8 cellular contexts compared by ENCODE assay signal in genomic region chr1:206635080-206635982, GRCh38. TPM values are rescaled to one million over a fixed set of nuclear protein-coding genes. Genes with fewer than 3 reads are reported as not detected.
DNase-seq lines count a peak whose midpoint lies in the region; ATAC-seq, FAIRE-seq and TF ChIP-seq lines count a peak whose summit lies in the region.

Gene DYRK3 (plus strand): TSS chr1:206635536. CDS start chr1:206635704, 168 bp downstream.

- H3K4me2 ChIP-seq in H1 (ENCODE audit: insufficient read depth in 1 of 2, low read depth in 2 of 2, low read length in 2 of 2): peak within 1 kb of the TSS; percentile 70 to 76
- peak within 1 kb of the TSS; percentile 98 for H3K4me2 ChIP-seq in mesenchymal stem cell (ENCODE audit: low read length, poor library complexity, severe bottlenecking)

- H2BK120ac ChIP-seq in H1 (replicated peaks; ENCODE audit: low read depth, low read length) (peak within 1 kb of the TSS; percentile 75), mesenchymal stem cell (ENCODE audit: low read depth, low read length) (peak within 1 kb of the TSS; percentile 43)

- TF ChIP-seq CTCF in Caco-2 (IDR thresholded peaks at IDR 0.05; ENCODE audit: insufficient read depth in 1 of 2, low read depth in 1 of 2, low read length in 1 of 2, severe bottlenecking in 1 of 2, unreplicated experiment in 1 of 2) (no peak), H1 (IDR thresholded peaks at IDR 0.05; ENCODE audit: control extremely low read depth in 1 of 3, insufficient read depth in 1 of 3, low read depth in 1 of 3, low read length in 3 of 3) (no peak)

- no peaks in the 10 kb centered on the region for H4K20me1 ChIP-seq in H1 (replicated peaks in 1 of 2; ENCODE audit: control insufficient read depth in 1 of 2, insufficient read depth in 2 of 2, low read length in 2 of 2)

- H3K27me3 ChIP-seq in Caco-2 (replicated peaks; ENCODE audit: control insufficient read depth, insufficient read depth, low read length) (no peaks in the 10 kb centered on the region; the same call in 1 of the 2 replicates), H1 (replicated peaks in 1 of 4; ENCODE audit: control insufficient read depth in 3 of 4, extremely low read depth in 1 of 4, insufficient read depth in 3 of 4, low read length in 3 of 4) (peaks cover 0 to 4% (median 0%) of the 10 kb centered on the region in 4 experiments; a peak in 2 of 7 replicates), mesenchymal stem cell (ENCODE audit: control insufficient read depth in 1 of 2, insufficient read depth in 1 of 2, low read length in 2 of 2) (no peaks in the 10 kb centered on the region)

- H4K5ac ChIP-seq in H1 (ENCODE audit: insufficient read length, low read depth, low read length): peak within 1 kb of the TSS; percentile 62

- no peaks in the 10 kb centered on the region for H3K4me1 ChIP-seq in Caco-2
- peaks cover 0 to 10% (median 4%) of the 10 kb centered on the region in 4 experiments; a peak in 4 of 7 replicates for H3K4me1 ChIP-seq in H1 (replicated peaks in 1 of 4; ENCODE audit: control insufficient read depth in 3 of 4, insufficient read depth in 4 of 4, low read length in 3 of 4)
- peaks cover 6% of the 10 kb centered on the region for H3K4me1 ChIP-seq in mesenchymal stem cell (ENCODE audit: control insufficient read depth, insufficient read depth, low read depth, low read length)

- WGBS in H1 (ENCODE audit: extremely low coverage in 1 of 2, insufficient coverage in 1 of 2, insufficient read length in 1 of 2, insufficient replicate concordance in 2 of 2, low coverage in 1 of 2, low lambda C conversion rate in 2 of 2, missing lambda C conversion rate in 1 of 2), 2 experiments: 2% methylated on average over 61 of the region's 85 CpGs; no CpG with 5 or more reads in 1 of the 2 experiments
- under 1% methylated on average over 64 of the region's 85 CpGs for WGBS in mesenchymal stem cell

- H2BK12ac ChIP-seq in H1 (ENCODE audit: low read depth, low read length) (0 out of 2 replicates have a peak within 1 kb of the TSS, but pooled peaks have one; percentile 64), mesenchymal stem cell (ENCODE audit: low read length in 2 of 2) (peak within 1 kb of the TSS; percentile 89)

- H3K4ac ChIP-seq in H1 (replicated peaks; ENCODE audit: insufficient read length, low read depth, low read length) (peak within 1 kb of the TSS; percentile 36), mesenchymal stem cell (ENCODE audit: low read depth in 1 of 2, low read length in 2 of 2) (peak within 1 kb of the TSS in 1 of 2 experiments; percentile 93)

- H3K9ac ChIP-seq in H1 (replicated peaks in 1 of 4; ENCODE audit: extremely low read depth in 1 of 4, low read depth in 3 of 4, low read length in 3 of 4): peak within 1 kb of the TSS in 2 of 4 experiments; percentile 8 to 20; a peak in 3 of 7 replicates
- peak within 1 kb of the TSS; percentile 98 for H3K9ac ChIP-seq in mesenchymal stem cell (ENCODE audit: low read length)

- CTCF ChIA-PET in Caco-2 (lab: Charles Lee) (interaction anchor here (0.6 to 3.9 kb wide), 6 partner anchors 23 to 376 kb away, joined by 3 to 46 read pairs (median 6); partner anchors contain the start of gene EIF2D), H1 (lab: Charles Lee; ENCODE audit: partially characterized antibody) (interaction anchor here (0.7 to 19.2 kb wide), 17 partner anchors 10 to 346 kb away, joined by 3 to 666 read pairs (median 4); partner anchors contain the start of genes EIF2D and IL19)

- H3K23me2 ChIP-seq in H1 (ENCODE audit: low read depth, low read length): peaks cover 8% of the 10 kb centered on the region; the same call in 1 of the 2 replicates

- H3K9me3 ChIP-seq in Caco-2 (no peaks in the 10 kb centered on the region), H1 (ENCODE audit: insufficient read depth in 2 of 2, low read depth in 1 of 2, low read length in 1 of 2) (no peaks in the 10 kb centered on the region), mesenchymal stem cell (ENCODE audit: control insufficient read depth, low read length) (no peaks in the 10 kb centered on the region)

- H3K4me3 ChIP-seq in Caco-2 (ENCODE audit: low read depth, low read length) (peak within 1 kb of the TSS; percentile 86), H1 (ENCODE audit: extremely low read depth in 1 of 4, insufficient read depth in 2 of 4, low read depth in 3 of 4, low read length in 4 of 4) (peak within 1 kb of the TSS; percentile 66 to 88 (median 79)), mesenchymal stem cell (ENCODE audit: insufficient read depth in 1 of 2, low read depth in 1 of 2, low read length in 2 of 2) (peak within 1 kb of the TSS; percentile 95 to 99)

- H3K36me3 ChIP-seq in Caco-2 (ENCODE audit: control insufficient read depth, insufficient read depth, low read length): no peaks in the 10 kb centered on the region
- no peaks in the 10 kb centered on the region for H3K36me3 ChIP-seq in H1 (ENCODE audit: control insufficient read depth in 2 of 4, insufficient read depth in 4 of 4, low read length in 3 of 4)
- H3K36me3 ChIP-seq in mesenchymal stem cell (ENCODE audit: control insufficient read depth in 1 of 2, insufficient read depth in 2 of 2, low read depth in 1 of 2, low read length in 2 of 2): peaks cover 3 to 16% of the 10 kb centered on the region in 2 experiments

- H4K91ac ChIP-seq in H1 (replicated peaks; ENCODE audit: insufficient read length, low read length) (peak within 1 kb of the TSS; percentile 88), mesenchymal stem cell (ENCODE audit: low read length) (peak within 1 kb of the TSS; percentile 66)

- H3K79me2 ChIP-seq in H1 (ENCODE audit: control insufficient read depth in 1 of 2, insufficient read depth in 2 of 2, low read length in 2 of 2): no peaks in the 10 kb centered on the region

- H3K27me3 Mint-ChIP-seq in Caco-2 (ENCODE audit: insufficient read depth, unreplicated experiment): no peaks in the 10 kb centered on the region

- H3K18ac ChIP-seq in H1 (ENCODE audit: extremely low read depth, low read length) (peak within 1 kb of the TSS; percentile 73; the same call in 1 of the 2 replicates), mesenchymal stem cell (ENCODE audit: low read depth in 1 of 2, low read length in 2 of 2) (peak within 1 kb of the TSS; percentile 92 to 96)

- POLR2A ChIA-PET in Caco-2 (lab: Charles Lee): interaction anchor here (1.1 kb wide), 1 partner anchor 23 kb away, joined by 7 read pairs; the partner anchor contains the start of gene EIF2D
- POLR2A ChIA-PET in H1 (lab: Charles Lee; ENCODE audit: partially characterized antibody): interaction anchor here (0.9 to 2.3 kb wide), 10 partner anchors 22 to 274 kb away, joined by 3 to 13 read pairs (median 4); partner anchors contain the start of genes EIF2D and MAPKAPK2

- 0 out of 2 replicates have a peak within 1 kb of the TSS, but pooled peaks have one; percentile 12 for H2BK15ac ChIP-seq in H1 (ENCODE audit: low read length)
- peak within 1 kb of the TSS; percentile 80 for H2BK15ac ChIP-seq in mesenchymal stem cell (ENCODE audit: low read depth, poor library complexity, severe bottlenecking)

- DNase-seq in Caco-2 (peak; percentile 89 to 90), HT1080 (ENCODE audit: low read depth) (peak; percentile 93), NOMO-1 (lab: John Stamatoyannopoulos, UW; ENCODE audit: unreplicated experiment in 2 of 2) (peak; percentile 83 to 89), H1 (ENCODE audit: low read depth in 1 of 2, low spot score in 2 of 2) (peak; percentile 63 to 97), mesenchymal stem cell (peak; percentile 95)
- DNase-seq in activated CD8-positive, alpha-beta memory T cell treated with anti-CD3 and anti-CD28 coated beads for 48 hours (ENCODE audit: low read depth in 2 of 3, low spot score in 2 of 3): peak; percentile 81 to 93 (median 92)
- DNase-seq in stimulated activated CD8-positive, alpha-beta memory T cell treated with anti-CD3 and anti-CD28 coated beads, Interleukin-12 subunit alpha, Interleukin-12 subunit beta, amount 100 ng/mL, for 24 hours (ENCODE audit: extremely low read depth): peak; percentile 77

- H4K8ac ChIP-seq in H1 (ENCODE audit: extremely low read depth, insufficient read depth, low read length): peak within 1 kb of the TSS; percentile 73
- H4K8ac ChIP-seq in mesenchymal stem cell (ENCODE audit: low read length): peak within 1 kb of the TSS; percentile 60

- TSS peak; percentile 96 for BruUV-seq in Caco-2 (replicated peaks; lab: Mats Ljungman, UMichigan)

- peak within 1 kb of the TSS; percentile 73 for H3K56ac ChIP-seq in H1 (replicated peaks; ENCODE audit: insufficient read length, low read depth, low read length)

- H3K27ac Mint-ChIP-seq in Caco-2 (ENCODE audit: unreplicated experiment): peak within 1 kb of the TSS; percentile 74

- H3K14ac ChIP-seq in H1 (ENCODE audit: insufficient read length): no peak within 1 kb of the TSS
- H3K14ac ChIP-seq in mesenchymal stem cell (ENCODE audit: low read length in 2 of 2): peak within 1 kb of the TSS in 1 of 2 experiments; percentile 94

- no peak for TF ChIP-seq RAD21 in H1 (IDR thresholded peaks at IDR 0.05 in 1 of 2, conservative IDR thresholded peaks at IDR 0.05 in 1 of 2; ENCODE audit: low read depth in 2 of 2, low read length in 2 of 2)

- H3K4me1 Mint-ChIP-seq in Caco-2 (ENCODE audit: low read depth, unreplicated experiment): peaks cover 7% of the 10 kb centered on the region

- no peak within 1 kb of the TSS for H2BK5ac ChIP-seq in H1 (ENCODE audit: low read depth, low read length)
- no peak within 1 kb of the TSS for H2BK5ac ChIP-seq in mesenchymal stem cell (ENCODE audit: low read depth, low read length, poor library complexity, severe bottlenecking)

- H3K79me1 ChIP-seq in H1 (ENCODE audit: low read depth, low read length): no peaks in the 10 kb centered on the region
- H3K79me1 ChIP-seq in mesenchymal stem cell (replicated peaks; ENCODE audit: low read length, poor library complexity, severe bottlenecking): peaks cover 9% of the 10 kb centered on the region

- H2AK5ac ChIP-seq in H1 (ENCODE audit: low read depth, low read length): no peak within 1 kb of the TSS
- no peak within 1 kb of the TSS for H2AK5ac ChIP-seq in mesenchymal stem cell (ENCODE audit: low read length, severe bottlenecking)

- H3K27ac ChIP-seq in H1 (ENCODE audit: low read depth, low read length) (no peak within 1 kb of the TSS), mesenchymal stem cell (ENCODE audit: low read length, poor library complexity, severe bottlenecking) (peak within 1 kb of the TSS; percentile 15)

- H3K4me3 Mint-ChIP-seq in Caco-2 (ENCODE audit: unreplicated experiment): peak within 1 kb of the TSS; percentile 78

- peaks cover 6% of the 10 kb centered on the region for H3K36me3 Mint-ChIP-seq in Caco-2 (ENCODE audit: insufficient read depth, unreplicated experiment)

- no peak within 1 kb of the TSS for H2BK20ac ChIP-seq in H1 (ENCODE audit: low read length)

- intact Hi-C loops in Caco-2 (cut with micrococcal nuclease; ENCODE audit: unreplicated experiment): loop anchor here (2.0 kb wide), 2 partner anchors 51 to 73 kb away; no protein-coding TSS in a partner anchor

- no peak for TF ChIP-seq EP300 in H1 (IDR thresholded peaks at IDR 0.05; ENCODE audit: borderline replicate concordance in 1 of 2, low read depth in 2 of 2, low read length in 2 of 2)

- H2AFZ ChIP-seq in H1 (ENCODE audit: low read length) (peak within 1 kb of the TSS; percentile 30; the same call in 1 of the 2 replicates), mesenchymal stem cell (ENCODE audit: low read depth, low read length) (peak within 1 kb of the TSS; percentile 99)

- no peaks in the 10 kb centered on the region for H3K9me3 Mint-ChIP-seq in Caco-2 (ENCODE audit: unreplicated experiment)

- no peak for FAIRE-seq in H1 (lab: Jason Lieb, UNC)

- no peak within 1 kb of the TSS for H3K23ac ChIP-seq in H1 (ENCODE audit: insufficient read length)
- H3K23ac ChIP-seq in mesenchymal stem cell (ENCODE audit: low read length in 2 of 2): peak within 1 kb of the TSS in 1 of 2 experiments; percentile 96

- peak in 1 of 2 experiments; percentile 68; a peak in 1 of 3 replicates for TF ChIP-seq POLR2A in H1 (IDR thresholded peaks at IDR 0.05; ENCODE audit: control extremely low read depth in 1 of 2, low read depth in 2 of 2, low read length in 2 of 2)

- ATAC-seq in GM21360 (IDR thresholded peaks at IDR 0.05; ENCODE audit: unreplicated experiment): peak; percentile 87

RNA-seq across cellular contexts. Expression of gene DYRK3, which starts in this region (rescaled TPM):
- total RNA-seq in Caco-2 (2022): 0.16 TPM in 1 of 2 replicates, not detected in the other
- 40.4 and 43.0 TPM in 2 replicates for total RNA-seq in HT1080 (2014; rRNA removed; shearing (Covaris generic))
- polyA plus RNA-seq in HT1080 (2015; cell fraction: cytosol; rRNA removed): 22.8 and 25.1 TPM in 2 replicates
- polyA plus RNA-seq in HT1080 (2015; cell fraction: nucleus; rRNA removed): 34.3 and 35.3 TPM in 2 replicates
- total RNA-seq in H1 (2021; fragmentation: NEBNext Ultra II Directional; extraction: Animal tissue kit (Norgen Biotek cat#: 25700)): 7.7 and 8.5 TPM in 2 replicates
- polyA plus RNA-seq in H1 (2011; rRNA removed): 1.4 and 2.1 TPM in 2 replicates
- polyA plus RNA-seq in H1 (2011; cell fraction: cytosol; rRNA removed): 2.1 TPM
- 1.5 TPM for polyA plus RNA-seq in H1 (2011; cell fraction: nucleus; rRNA removed)
- polyA plus RNA-seq in H1 (2012, experiment 1 of 2): 3.6 to 4.2 TPM (median 3.9 TPM) in 4 replicates
- 2.2 TPM for polyA plus RNA-seq in H1 (2012, experiment 2 of 2)
- polyA plus RNA-seq in H1 (2013, experiment 1 of 2): 2.7 TPM
- polyA plus RNA-seq in H1 (2013, experiment 2 of 2): 2.9 TPM
- polyA minus RNA-seq in H1 (2011; rRNA and poly(A)+ RNA removed): 5.2 and 6.4 TPM in 2 replicates
- 4.7 TPM for polyA minus RNA-seq in H1 (2011; cell fraction: cytosol; rRNA and poly(A)+ RNA removed)
- 2.6 TPM for polyA minus RNA-seq in H1 (2011; cell fraction: nucleus; rRNA and poly(A)+ RNA removed)
- polyA plus RNA-seq in mesenchymal stem cell (2013, experiment 1 of 2): 12.2 TPM
- 12.4 TPM for polyA plus RNA-seq in mesenchymal stem cell (2013, experiment 2 of 2)

Comparison
In these comparisons a context has a peak if more than half of its experiments do, and no peak if none do; other contexts are left out.
1. Peak in DNase-seq and H3K4me3 ChIP-seq in Caco-2; RNA of the gene not detected or under 1 TPM.